Comparison of ENCODE assay signal across 13 cellular contexts in the genomic region with DNA sequence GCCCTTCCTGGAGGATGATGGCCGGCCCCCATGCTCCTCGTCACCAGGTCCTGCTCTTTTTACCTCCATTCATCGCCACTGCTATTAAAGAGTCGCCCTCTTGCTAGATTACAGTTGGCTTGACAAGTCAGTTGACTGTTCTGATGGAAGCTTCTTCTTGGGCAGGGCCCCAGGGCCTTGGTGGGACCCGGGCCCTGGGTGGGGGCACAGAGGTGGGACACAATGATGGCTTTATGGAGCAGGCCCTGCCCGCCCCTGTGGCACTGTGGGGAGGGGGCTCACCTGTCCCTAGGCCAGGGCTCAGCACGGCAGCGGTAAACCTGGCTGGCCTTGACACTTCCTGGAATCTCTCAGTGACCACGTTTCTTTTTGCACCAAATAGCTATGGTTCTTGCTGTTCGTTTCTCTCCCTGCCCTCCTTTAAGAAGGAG. TPM values are rescaled to one million over a fixed set of nuclear protein-coding genes. Genes with fewer than 3 reads are reported as not detected.
DNase-seq lines count a peak whose midpoint lies in the region; ATAC-seq and TF ChIP-seq lines count a peak whose summit lies in the region.
"Had no signal": no experiment of that assay in that cellular context is flagged by ENCODE, and none has a peak within 500 bp of the region (broad histone marks: within the 10 kb centered on the region; RNA-seq: fewer than 3 reads in every experiment).

No MANE protein-coding gene starts in this region.

- H3K9me3 Mint-ChIP-seq in T-helper 1 cell treated with Interleukin-12 subunit alpha and Interleukin-12 subunit beta and Interleukin-4 antibody, amounts not matched to agents 30 μg/mL and 1 μg/mL, for 36 hours, result no peaks in the 10 kb centered on the region
- no peaks in the 10 kb centered on the region for H3K9me3 Mint-ChIP-seq in dendritic cell treated with granulocyte-macrophage colony-stimulating factor and Interleukin-4, amounts not matched to agents 40 ng/mL and 50 ng/mL, for 4 days
- no peaks in the 10 kb centered on the region for H3K9me3 Mint-ChIP-seq in osteocyte (ENCODE audit: unreplicated experiment)

- H3K27ac Mint-ChIP-seq in T-helper 1 cell treated with Interleukin-12 subunit alpha and Interleukin-12 subunit beta and Interleukin-4 antibody, amounts not matched to agents 30 μg/mL and 1 μg/mL, for 36 hours, result no peak overlapping the region
- H3K27ac Mint-ChIP-seq in dendritic cell treated with granulocyte-macrophage colony-stimulating factor and Interleukin-4, amounts not matched to agents 40 ng/mL and 50 ng/mL, for 4 days, result peak overlapping the region; percentile 13
- H3K27ac Mint-ChIP-seq in osteocyte (ENCODE audit: unreplicated experiment), result no peak overlapping the region

- H3K9me3 ChIP-seq in KOPT-K1 (ENCODE audit: insufficient read depth, low read length, poor library complexity, severe bottlenecking), result no peaks in the 10 kb centered on the region
- H3K9me3 ChIP-seq: SJSA1 had no signal

- no peaks in the 10 kb centered on the region for H3K36me3 ChIP-seq in KOPT-K1 (ENCODE audit: insufficient read depth, low read length)
- H3K36me3 ChIP-seq: cardiac muscle cell had no signal

- peak overlapping the region; percentile 28 for H3K27ac ChIP-seq in KOPT-K1 (ENCODE audit: low read depth, low read length, poor library complexity, severe bottlenecking)
- H3K27ac ChIP-seq: 22Rv1, cardiac muscle cell had no signal

- no peaks in the 10 kb centered on the region for H3K36me3 Mint-ChIP-seq in T-helper 1 cell treated with Interleukin-12 subunit alpha and Interleukin-12 subunit beta and Interleukin-4 antibody, amounts not matched to agents 30 μg/mL and 1 μg/mL, for 36 hours (ENCODE audit: low read depth)
- H3K36me3 Mint-ChIP-seq in dendritic cell treated with granulocyte-macrophage colony-stimulating factor and Interleukin-4, amounts not matched to agents 40 ng/mL and 50 ng/mL, for 4 days (ENCODE audit: low read depth), result no peaks in the 10 kb centered on the region
- H3K36me3 Mint-ChIP-seq in osteocyte (ENCODE audit: unreplicated experiment), result no peaks in the 10 kb centered on the region

- ATAC-seq in HG03108 (IDR thresholded peaks at IDR 0.05; ENCODE audit: unreplicated experiment), result no peak

- H3K27me3 Mint-ChIP-seq in T-helper 1 cell treated with Interleukin-12 subunit alpha and Interleukin-12 subunit beta and Interleukin-4 antibody, amounts not matched to agents 30 μg/mL and 1 μg/mL, for 36 hours (ENCODE audit: low read depth), result peaks cover 11% of the 10 kb centered on the region
- H3K27me3 Mint-ChIP-seq in dendritic cell treated with granulocyte-macrophage colony-stimulating factor and Interleukin-4, amounts not matched to agents 40 ng/mL and 50 ng/mL, for 4 days, result peaks cover 31% of the 10 kb centered on the region
- H3K27me3 Mint-ChIP-seq in osteocyte (ENCODE audit: unreplicated experiment), result no peaks in the 10 kb centered on the region

- H3K4me3 Mint-ChIP-seq in T-helper 1 cell treated with Interleukin-12 subunit alpha and Interleukin-12 subunit beta and Interleukin-4 antibody, amounts not matched to agents 30 μg/mL and 1 μg/mL, for 36 hours, result peak overlapping the region; percentile 74
- no peak overlapping the region for H3K4me3 Mint-ChIP-seq in dendritic cell treated with granulocyte-macrophage colony-stimulating factor and Interleukin-4, amounts not matched to agents 40 ng/mL and 50 ng/mL, for 4 days
- H3K4me3 Mint-ChIP-seq in osteocyte (ENCODE audit: unreplicated experiment), result peak overlapping the region; percentile 29

- POLR2A ChIA-PET in HEK293T (lab: Yijun Ruan, JAX), result no interaction called here

- CTCF ChIA-PET in HEK293T (lab: Yijun Ruan, JAX), result no interaction called here

- DNase-seq in T-helper 1 cell, result no peak
- DNase-seq in osteocyte (ENCODE audit: extremely low spot score, unreplicated experiment), result no peak
- no peak for DNase-seq in RKO (ENCODE audit: low spot score)
- DNase-seq in HEK293T (ENCODE audit: extremely low spot score), result no peak
- DNase-seq: MV-4-11, NCI-H510A treated with DMSO at 0.1 percent for 48 hours had no signal

- intact Hi-C loops in dendritic cell treated with granulocyte-macrophage colony-stimulating factor and Interleukin-4, amounts not matched to agents 40 ng/mL and 50 ng/mL, for 4 days (cut with micrococcal nuclease), result loop anchor here (5.0 to 10.0 kb wide), 2 partner anchors 146 to 411 kb away; no protein-coding TSS in a partner anchor

- H3K4me1 Mint-ChIP-seq in T-helper 1 cell treated with Interleukin-12 subunit alpha and Interleukin-12 subunit beta and Interleukin-4 antibody, amounts not matched to agents 30 μg/mL and 1 μg/mL, for 36 hours (ENCODE audit: low read depth), result peaks cover 6% of the 10 kb centered on the region
- H3K4me1 Mint-ChIP-seq in dendritic cell treated with granulocyte-macrophage colony-stimulating factor and Interleukin-4, amounts not matched to agents 40 ng/mL and 50 ng/mL, for 4 days (ENCODE audit: low read depth), result peaks cover 13% of the 10 kb centered on the region
- H3K4me1 Mint-ChIP-seq in osteocyte (ENCODE audit: unreplicated experiment), result peaks cover 28% of the 10 kb centered on the region

- no peak for TF ChIP-seq CTCF in osteocyte (IDR thresholded peaks at IDR 0.05)

TF ChIP-seq in HEK293T, 16 proteins besides CTCF, POLR2A, EP300 and RAD21:
- TF ChIP-seq LEF1 (IDR thresholded peaks at IDR 0.05; ENCODE audit: borderline replicate concordance), result no peak
- no peak for TF ChIP-seq BHLHE40 (IDR thresholded peaks at IDR 0.05; ENCODE audit: borderline replicate concordance)
- TF ChIP-seq FOXA1 (IDR thresholded peaks at IDR 0.05), result no peak
- no peak for TF ChIP-seq PKNOX1 (IDR thresholded peaks at IDR 0.05)
- no peak for TF ChIP-seq ZNF384 (IDR thresholded peaks at IDR 0.05)
- TF ChIP-seq HDGF (IDR thresholded peaks at IDR 0.05; ENCODE audit: borderline replicate concordance), result no peak
- TF ChIP-seq ARNT (IDR thresholded peaks at IDR 0.05), result no peak
- TF ChIP-seq ELF4 (IDR thresholded peaks at IDR 0.05), result no peak

RNA-seq across cellular contexts. Expression of gene HS6ST1, which starts 4.8 kb away (rescaled TPM):
- total RNA-seq in osteocyte, result 42.6 and 43.0 TPM in 2 replicates
